1 cellular context compared by ENCODE assay signal in the genomic region with DNA sequence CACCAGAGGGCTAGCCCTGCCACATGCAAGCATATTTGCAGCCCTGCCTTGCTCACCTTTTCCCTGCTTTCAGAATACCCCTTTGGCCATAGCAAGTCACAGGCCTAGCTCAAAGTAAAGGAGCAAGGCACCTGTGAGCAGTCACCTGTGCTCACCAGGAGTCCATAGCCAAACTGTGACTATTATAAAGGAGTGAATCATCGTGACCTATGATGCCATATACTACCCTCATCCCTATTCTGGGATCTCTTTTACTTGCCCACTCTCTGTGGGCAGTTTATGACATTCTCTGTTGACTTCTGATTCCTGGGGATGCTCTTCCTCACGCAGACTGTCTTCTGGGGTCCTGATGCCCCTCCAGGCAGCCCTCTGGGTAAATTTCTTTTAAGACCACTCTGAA.
TF ChIP-seq lines count a peak whose summit lies in the region.

No MANE protein-coding gene starts in this region.

TF ChIP-seq in IMR-90, 13 proteins besides CTCF, POLR2A, EP300 and RAD21:
- TF ChIP-seq, protein P1, sequence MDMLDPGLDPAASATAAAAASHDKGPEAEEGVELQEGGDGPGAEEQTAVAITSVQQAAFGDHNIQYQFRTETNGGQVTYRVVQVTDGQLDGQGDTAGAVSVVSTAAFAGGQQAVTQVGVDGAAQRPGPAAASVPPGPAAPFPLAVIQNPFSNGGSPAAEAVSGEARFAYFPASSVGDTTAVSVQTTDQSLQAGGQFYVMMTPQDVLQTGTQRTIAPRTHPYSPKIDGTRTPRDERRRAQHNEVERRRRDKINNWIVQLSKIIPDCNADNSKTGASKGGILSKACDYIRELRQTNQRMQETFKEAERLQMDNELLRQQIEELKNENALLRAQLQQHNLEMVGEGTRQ (IDR thresholded peaks at IDR 0.05; ENCODE audit: low read depth, low read length): no peak
- TF ChIP-seq SMC3 (IDR thresholded peaks at IDR 0.05; ENCODE audit: low read depth, low read length) (no peak), MAFK (IDR thresholded peaks at IDR 0.05; ENCODE audit: low read depth, low read length) (no peak), FOS (IDR thresholded peaks at IDR 0.05; ENCODE audit: low read depth, low read length) (no peak)
